ENCODE assay signal across 9 cellular contexts in the genomic region with DNA sequence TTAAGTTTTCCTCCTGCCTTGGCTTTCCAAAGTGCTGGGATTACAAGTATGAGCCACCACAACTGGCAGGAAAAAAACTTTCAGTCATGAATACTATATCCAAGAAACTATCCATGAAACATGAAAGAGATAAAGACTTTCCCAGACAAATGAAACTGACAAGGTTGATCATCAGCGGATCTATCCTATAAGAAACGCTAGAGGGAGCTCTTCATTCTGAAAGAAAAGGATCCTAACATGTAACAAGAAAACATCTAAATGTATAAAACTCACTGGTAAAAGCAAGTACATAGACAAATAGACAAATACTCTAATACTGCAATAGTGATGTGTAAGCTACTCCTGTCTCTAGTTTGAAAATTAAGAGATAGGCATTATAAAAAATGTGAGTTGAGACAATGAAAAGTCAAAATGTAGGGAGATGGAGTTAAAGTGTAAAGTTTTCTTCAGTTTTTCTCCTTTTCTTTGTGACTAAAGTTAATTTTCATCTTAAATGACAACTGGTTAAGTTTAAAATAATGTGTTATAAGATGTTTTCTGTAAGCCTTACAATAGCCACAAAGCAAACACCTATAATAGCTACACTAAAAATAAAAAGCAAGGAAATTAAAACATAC.
DNase-seq lines count a peak whose midpoint lies in the region; ATAC-seq, FAIRE-seq and TF ChIP-seq lines count a peak whose summit lies in the region.
"Had no signal": no experiment of that assay in that cellular context is flagged by ENCODE, and none has a peak within 500 bp of the region (broad histone marks: within the 10 kb centered on the region; RNA-seq: fewer than 3 reads in every experiment).

No MANE protein-coding gene starts in this region.

- no peak overlapping the region for H3K4me2 ChIP-seq in astrocyte (ENCODE audit: low read length)

- H3K27ac ChIP-seq in astrocyte (ENCODE audit: low read depth, low read length): no peak overlapping the region
- H3K27ac ChIP-seq: SK-N-MC had no signal

- H3K36me3 Mint-ChIP-seq in astrocyte (ENCODE audit: low read depth, unreplicated experiment): peaks cover 8% of the 10 kb centered on the region

- H3K27me3 ChIP-seq in GM06990 (replicated peaks; ENCODE audit: control insufficient read depth, insufficient read depth, low read length) (no peaks in the 10 kb centered on the region), astrocyte (ENCODE audit: insufficient read depth, low read length) (peaks cover 27% of the 10 kb centered on the region)

- H3K4me1 ChIP-seq in astrocyte (ENCODE audit: insufficient read depth, low read length): no peaks in the 10 kb centered on the region

- H3K9me3 Mint-ChIP-seq in astrocyte (ENCODE audit: unreplicated experiment): no peaks in the 10 kb centered on the region

- H3K36me3 ChIP-seq in GM06990 (ENCODE audit: control insufficient read depth, insufficient read depth, low read length) (no peaks in the 10 kb centered on the region), astrocyte (ENCODE audit: insufficient read depth, low read length) (no peaks in the 10 kb centered on the region)

- DNase-seq in GM06990 (ENCODE audit: extremely low read depth, insufficient read length) (no peak), NCI-H1105 treated with DMSO at 0.1 percent for 48 hours (lab: John Stamatoyannopoulos, UW) (peak; percentile 63), astrocyte (ENCODE audit: low read depth) (peak; percentile 14), left lobe of liver (ENCODE audit: low spot score) (no peak), C1 segment of cervical spinal cord (lab: John Stamatoyannopoulos, UW) (no peak)

- no peak overlapping the region for H3K4me3 Mint-ChIP-seq in astrocyte (ENCODE audit: unreplicated experiment)

- no peak overlapping the region for H3K27ac Mint-ChIP-seq in astrocyte (ENCODE audit: unreplicated experiment)

- no peaks in the 10 kb centered on the region for H3K9me3 ChIP-seq in astrocyte (ENCODE audit: insufficient read depth, low read depth, low read length)

- no peaks in the 10 kb centered on the region for H3K4me1 Mint-ChIP-seq in astrocyte (ENCODE audit: low read depth, unreplicated experiment)

- no peak overlapping the region for H3K4me3 ChIP-seq in GM06990 (replicated peaks; ENCODE audit: low read depth, low read length)
- H3K4me3 ChIP-seq in astrocyte (ENCODE audit: insufficient read depth, low read depth, low read length): no peak overlapping the region
- H3K4me3 ChIP-seq: SK-N-MC had no signal

- peaks cover 23% of the 10 kb centered on the region for H3K27me3 Mint-ChIP-seq in astrocyte (ENCODE audit: low read depth, unreplicated experiment)

- ATAC-seq in left lobe of liver (peak; percentile 45), GM19455 (IDR thresholded peaks at IDR 0.05; ENCODE audit: unreplicated experiment) (no peak), HG03135 (IDR thresholded peaks at IDR 0.05; ENCODE audit: unreplicated experiment) (no peak), GM18861 (IDR thresholded peaks at IDR 0.05; ENCODE audit: unreplicated experiment) (no peak)

- no peaks in the 10 kb centered on the region for H4K20me1 ChIP-seq in astrocyte (ENCODE audit: insufficient read depth, low read length)

- peak; percentile 62 for TF ChIP-seq CTCF in GM06990 (IDR thresholded peaks at IDR 0.05; ENCODE audit: insufficient read depth, low read length, poor library complexity, severe bottlenecking)
- TF ChIP-seq CTCF in astrocyte (IDR thresholded peaks at IDR 0.05; ENCODE audit: insufficient read depth, low read depth, low read length): peak; percentile 64

- FAIRE-seq in astrocyte (lab: Jason Lieb, UNC): peak; percentile 39

- no peak overlapping the region for H3K9ac ChIP-seq in astrocyte (ENCODE audit: low read length)

- no peaks in the 10 kb centered on the region for H3K79me2 ChIP-seq in astrocyte (ENCODE audit: insufficient read depth, low read length)

- H2AFZ ChIP-seq in astrocyte (ENCODE audit: low read depth, low read length): no peak overlapping the region

Comparison
In these comparisons a context has a peak if more than half of its experiments do, and no peak if none do; other contexts are left out.
1. DNase-seq: peak in NCI-H1105 treated with DMSO at 0.1 percent for 48 hours (single experiment) and astrocyte (single experiment); none in GM06990 (single experiment), left lobe of liver (single experiment) and C1 segment of cervical spinal cord (0 of 14).